In genomic region chr3:48435223-48435595, GRCh38 we compare ENCODE assay signal across 16 cellular contexts. TPM values are rescaled to one million over a fixed set of nuclear protein-coding genes. Genes with fewer than 3 reads are reported as not detected.
DNase-seq lines count a peak whose midpoint lies in the region; ATAC-seq and TF ChIP-seq lines count a peak whose summit lies in the region.
"Had no signal": no experiment of that assay in that cellular context is flagged by ENCODE, and none has a peak within 500 bp of the region (broad histone marks: within the 10 kb centered on the region; RNA-seq: fewer than 3 reads in every experiment).

No MANE protein-coding gene starts in this region.

- H3K4me1 ChIP-seq in esophagus (ENCODE audit: control insufficient read depth in 2 of 2, insufficient read depth in 2 of 2, low read length in 1 of 2) = peaks cover 5 to 46% of the 10 kb centered on the region in 2 donors
- H3K4me1 ChIP-seq in neutrophil (ENCODE audit: control insufficient read depth in 1 of 2, insufficient read depth in 1 of 2, low read depth in 1 of 2, low read length in 1 of 2) = peaks cover 7 to 25% of the 10 kb centered on the region in 2 experiments
- H3K4me1 ChIP-seq in upper lobe of left lung = peaks cover 19 to 36% (median 20%) of the 10 kb centered on the region in 4 donors

- H3K9me3 ChIP-seq in esophagus (ENCODE audit: control insufficient read depth in 2 of 2, insufficient read depth in 1 of 2, low read depth in 1 of 2, low read length in 1 of 2) = no peaks in the 10 kb centered on the region
- H3K9me3 ChIP-seq in neutrophil = no peaks in the 10 kb centered on the region
- no peaks in the 10 kb centered on the region for H3K9me3 ChIP-seq in upper lobe of left lung

- 84 to 92% methylated on average over 4 of the region's 4 CpGs for WGBS in esophagus, 2 donors
- 88 to 90% methylated on average over 4 of the region's 4 CpGs for WGBS in upper lobe of left lung, 2 donors

- ATAC-seq in activated naive CD8-positive, alpha-beta T cell treated with anti-CD3 and anti-CD28 coated beads, Interleukin-2, amount 50 U/mL, for 24 hours = no peak
- ATAC-seq in upper lobe of left lung (ENCODE audit: low FRiP score in 2 of 2) (no peak), HG03378 (IDR thresholded peaks at IDR 0.05; ENCODE audit: unreplicated experiment) (no peak)

- H3K27me3 Mint-ChIP-seq in activated naive CD8-positive, alpha-beta T cell treated with anti-CD3 and anti-CD28 coated beads for 36 hours = no peaks in the 10 kb centered on the region
- H3K27me3 Mint-ChIP-seq in activated naive CD8-positive, alpha-beta T cell treated with anti-CD3 and anti-CD28 coated beads, Interleukin-2, amount 50 U/mL, for 24 hours = no peaks in the 10 kb centered on the region
- H3K27me3 Mint-ChIP-seq: activated naive CD8-positive, alpha-beta T cell; CD4-positive, alpha-beta T cell; natural killer cell treated with Interleukin-12 subunit alpha and Interleukin-12 subunit beta and Interleukin-15 and Interleukin-18, amount 100 ng/mL, for 72 hours had no signal

- H3K4me3 Mint-ChIP-seq in activated naive CD8-positive, alpha-beta T cell treated with anti-CD3 and anti-CD28 coated beads for 36 hours = no peak overlapping the region
- H3K4me3 Mint-ChIP-seq in activated naive CD8-positive, alpha-beta T cell treated with anti-CD3 and anti-CD28 coated beads, Interleukin-2, amount 50 U/mL, for 24 hours = no peak overlapping the region
- H3K4me3 Mint-ChIP-seq: activated naive CD8-positive, alpha-beta T cell; CD4-positive, alpha-beta T cell; endodermal cell; natural killer cell treated with Interleukin-12 subunit alpha and Interleukin-12 subunit beta and Interleukin-15 and Interleukin-18, amount 100 ng/mL, for 72 hours had no signal

- peak overlapping the region; percentile 96 to 97 for H3K27ac ChIP-seq in esophagus (ENCODE audit: low read depth in 2 of 2, low read length in 1 of 2)
- peak overlapping the region; percentile 39 for H3K27ac ChIP-seq in neutrophil
- peak overlapping the region; percentile 5 to 55 (median 32) for H3K27ac ChIP-seq in upper lobe of left lung
- H3K27ac ChIP-seq in caudate nucleus (ENCODE audit: low read depth, low read length) = no peak overlapping the region

- no peak for TF ChIP-seq POLR2A in upper lobe of left lung (IDR thresholded peaks at IDR 0.05)

- H3K27ac Mint-ChIP-seq in activated naive CD8-positive, alpha-beta T cell treated with anti-CD3 and anti-CD28 coated beads for 36 hours = peak overlapping the region; percentile 35
- no peak overlapping the region for H3K27ac Mint-ChIP-seq in activated naive CD8-positive, alpha-beta T cell treated with anti-CD3 and anti-CD28 coated beads, Interleukin-2, amount 50 U/mL, for 24 hours
- H3K27ac Mint-ChIP-seq: activated naive CD8-positive, alpha-beta T cell; CD4-positive, alpha-beta T cell; endodermal cell; natural killer cell treated with Interleukin-12 subunit alpha and Interleukin-12 subunit beta and Interleukin-15 and Interleukin-18, amount 100 ng/mL, for 72 hours had no signal

- TF ChIP-seq EP300 in upper lobe of left lung (IDR thresholded peaks at IDR 0.05) = no peak

- peaks cover 19% of the 10 kb centered on the region for H3K36me3 Mint-ChIP-seq in activated naive CD8-positive, alpha-beta T cell treated with anti-CD3 and anti-CD28 coated beads for 36 hours
- H3K36me3 Mint-ChIP-seq in activated naive CD8-positive, alpha-beta T cell treated with anti-CD3 and anti-CD28 coated beads, Interleukin-2, amount 50 U/mL, for 24 hours (ENCODE audit: low read depth) = peaks cover 14% of the 10 kb centered on the region
- H3K36me3 Mint-ChIP-seq: activated naive CD8-positive, alpha-beta T cell had no signal

- H3K9me3 Mint-ChIP-seq in activated naive CD8-positive, alpha-beta T cell treated with anti-CD3 and anti-CD28 coated beads for 36 hours = no peaks in the 10 kb centered on the region
- no peaks in the 10 kb centered on the region for H3K9me3 Mint-ChIP-seq in activated naive CD8-positive, alpha-beta T cell treated with anti-CD3 and anti-CD28 coated beads, Interleukin-2, amount 50 U/mL, for 24 hours
- H3K9me3 Mint-ChIP-seq: CD4-positive, alpha-beta T cell; endodermal cell; natural killer cell treated with Interleukin-12 subunit alpha and Interleukin-12 subunit beta and Interleukin-15 and Interleukin-18, amount 100 ng/mL, for 72 hours had no signal

- H3K27me3 ChIP-seq in esophagus (ENCODE audit: control insufficient read depth in 1 of 2, insufficient read depth in 2 of 2, low read length in 2 of 2) (no peaks in the 10 kb centered on the region), neutrophil (peaks cover 4% of the 10 kb centered on the region), upper lobe of left lung (no peaks in the 10 kb centered on the region)

- DNase-seq in activated naive CD8-positive, alpha-beta T cell treated with anti-CD3 and anti-CD28 coated beads for 36 hours = no peak
- DNase-seq in activated naive CD8-positive, alpha-beta T cell treated with anti-CD3 and anti-CD28 coated beads, Interleukin-2, amount 50 U/mL, for 24 hours = no peak
- no peak for DNase-seq in upper lobe of left lung
- DNase-seq in NCI-H2227 treated with DMSO at 0.1 percent for 48 hours (lab: John Stamatoyannopoulos, UW) = no peak
- no peak for DNase-seq in caudate nucleus (lab: John Stamatoyannopoulos, UW)
- DNase-seq: activated CD4-positive, alpha-beta T cell treated with anti-CD3 and anti-CD28 coated beads for 4 hours; CD4-positive, alpha-beta T cell; DMS79; IMR-90 had no signal

- peaks cover 0 to 3% of the 10 kb centered on the region in 2 donors for H3K36me3 ChIP-seq in esophagus (ENCODE audit: control insufficient read depth in 2 of 2, insufficient read depth in 2 of 2, low read length in 1 of 2)
- H3K36me3 ChIP-seq in neutrophil = peaks cover 16% of the 10 kb centered on the region
- H3K36me3 ChIP-seq in upper lobe of left lung = peaks cover 0 to 21% (median 11%) of the 10 kb centered on the region in 4 donors

- TF ChIP-seq CTCF in neutrophil (IDR thresholded peaks at IDR 0.05) = no peak
- no peak for TF ChIP-seq CTCF in upper lobe of left lung (IDR thresholded peaks at IDR 0.05)

- H3K4me1 Mint-ChIP-seq in activated naive CD8-positive, alpha-beta T cell treated with anti-CD3 and anti-CD28 coated beads for 36 hours = peaks cover 17% of the 10 kb centered on the region
- H3K4me1 Mint-ChIP-seq in activated naive CD8-positive, alpha-beta T cell treated with anti-CD3 and anti-CD28 coated beads, Interleukin-2, amount 50 U/mL, for 24 hours = peaks cover 23% of the 10 kb centered on the region

- H3K4me3 ChIP-seq in esophagus (ENCODE audit: low read depth in 1 of 2, low read length in 2 of 2) (no peak overlapping the region), neutrophil (ENCODE audit: low read depth in 1 of 2, low read length in 1 of 2) (no peak overlapping the region), upper lobe of left lung (no peak overlapping the region)
- H3K4me3 ChIP-seq: lung had no signal

RNA-seq across cellular contexts. Expression of gene CCDC51, which starts 4.7 kb away (rescaled TPM):
- 10 to 100 TPM; 28.2 to 29.5 TPM for total RNA-seq in activated naive CD8-positive, alpha-beta T cell treated with anti-CD3 and anti-CD28 coated beads for 36 hours
- polyA plus RNA-seq in esophagus = 10 to 100 TPM in 1 of 2 donors, 1 to 10 TPM in 1; 7.0 to 15.5 TPM
- 10 to 100 TPM in 5 of 6 donors, 1 to 10 TPM in 1; 6.3 to 18.2 (median 13.2) TPM for total RNA-seq in upper lobe of left lung

RNA-seq across cellular contexts. Expression of gene TMA7, which starts 4.8 kb away (rescaled TPM):
- 100 to 1,000 TPM; 398 to 421 TPM for total RNA-seq in activated naive CD8-positive, alpha-beta T cell treated with anti-CD3 and anti-CD28 coated beads for 36 hours
- 100 to 1,000 TPM; 364 to 613 TPM for polyA plus RNA-seq in esophagus
- 100 to 1,000 TPM; 115 to 282 (median 163) TPM for total RNA-seq in upper lobe of left lung

RNA-seq across cellular contexts. Expression of gene PLXNB1, which starts 5.3 kb away (rescaled TPM):
- 1 to 10 TPM; 1.6 to 2.4 TPM for total RNA-seq in activated naive CD8-positive, alpha-beta T cell treated with anti-CD3 and anti-CD28 coated beads for 36 hours
- 100 to 1,000 TPM in 1 of 2 donors, 10 to 100 TPM in 1; 73.4 to 298 TPM for polyA plus RNA-seq in esophagus
- 100 to 1,000 TPM in 4 of 6 donors, 10 to 100 TPM in 2; 91.2 to 588 (median 123) TPM for total RNA-seq in upper lobe of left lung

RNA-seq across cellular contexts. Expression of gene ATRIP, which starts 11.3 kb away (rescaled TPM):
- total RNA-seq in activated naive CD8-positive, alpha-beta T cell treated with anti-CD3 and anti-CD28 coated beads for 36 hours = 10 to 100 TPM; 17.3 to 17.9 TPM
- 1 to 10 TPM; 4.9 to 5.7 TPM for polyA plus RNA-seq in esophagus
- total RNA-seq in upper lobe of left lung = 10 to 100 TPM in 1 of 6 donors, 1 to 10 TPM in 5; 5.1 to 10.5 (median 6.5) TPM

Comparison
In these comparisons a context has a peak if more than half of its experiments do, and no peak if none do; other contexts are left out.
1. RNA of gene PLXNB1, which starts 5.3 kb away (total RNA-seq): 91.2 to 588 TPM in upper lobe of left lung; 1.6 to 2.4 TPM in activated naive CD8-positive, alpha-beta T cell treated with anti-CD3 and anti-CD28 coated beads for 36 hours; every median in the first group is over 10 times any median in the second.